ENCODE assay signal across 9 cellular contexts in the genomic region with DNA sequence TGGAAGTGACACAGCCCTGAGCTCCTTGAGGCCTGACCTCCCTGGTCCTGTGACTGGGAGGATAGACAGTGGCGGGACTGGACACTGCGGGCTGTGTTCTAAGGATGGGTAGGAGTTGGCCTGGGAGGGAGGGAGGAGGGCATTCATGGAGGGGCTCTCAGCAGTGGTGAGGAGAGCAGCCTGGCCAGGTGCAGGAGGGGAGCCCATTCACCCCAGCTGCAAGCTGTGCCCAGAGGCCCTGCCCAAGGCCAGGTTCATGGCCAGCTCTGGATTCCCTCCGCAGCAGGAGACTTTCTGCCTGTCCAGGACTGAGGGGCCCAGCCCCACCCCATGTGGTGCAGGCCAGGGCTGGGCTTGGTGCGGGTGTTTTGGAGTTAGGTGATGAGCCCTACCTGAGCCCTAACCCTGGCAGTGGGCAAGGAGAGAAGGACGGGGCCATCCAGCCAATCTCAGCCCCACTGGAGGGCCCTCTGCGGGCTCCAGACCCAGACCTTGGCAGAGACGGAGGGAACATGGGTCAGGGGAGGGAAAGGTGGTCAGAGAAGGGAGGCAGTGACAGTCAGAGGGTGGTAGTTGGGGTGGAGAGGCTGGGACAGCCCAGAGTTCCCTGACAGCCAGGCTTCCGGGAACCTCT. TPM values are rescaled to one million over a fixed set of nuclear protein-coding genes. Genes with fewer than 3 reads are reported as not detected.
"Had no signal": no experiment of that assay in that cellular context is flagged by ENCODE, and none has a peak within 500 bp of the region (broad histone marks: within the 10 kb centered on the region; RNA-seq: fewer than 3 reads in every experiment).

No MANE protein-coding gene starts in this region.

- DNase-seq: dorsolateral prefrontal cortex, gastrocnemius medialis, hypothalamus, left ventricle myocardium superior had no signal

- H3K36me3 ChIP-seq: colonic mucosa, esophagus muscularis mucosa, gastrocnemius medialis, upper lobe of left lung had no signal

- H3K9me3 ChIP-seq: colonic mucosa, gastrocnemius medialis, upper lobe of left lung had no signal

- ATAC-seq: gastrocnemius medialis had no signal

- H3K27ac ChIP-seq: colonic mucosa, dorsolateral prefrontal cortex, esophagus muscularis mucosa, gastrocnemius medialis, upper lobe of left lung had no signal

- H3K4me1 ChIP-seq: gastrocnemius medialis had no signal

- H3K4me3 ChIP-seq: colonic mucosa, dorsolateral prefrontal cortex, esophagus muscularis mucosa, gastrocnemius medialis, upper lobe of left lung had no signal

RNA-seq across cellular contexts. Expression of a gene that starts 26.8 kb away (rescaled TPM):
- total RNA-seq: bronchial epithelial cell, gastrocnemius medialis, left ventricle myocardium superior, myocyte had no signal
